In genomic region chr4:77751764-77752163, GRCh38 we compare ENCODE assay signal across 26 cellular contexts.
A peak's percentile ranks its signal among the peaks of the same experiment; 100 is the strongest.
DNase-seq lines count a peak whose midpoint lies in the region; ATAC-seq and TF ChIP-seq lines count a peak whose summit lies in the region.
"Had no signal": no experiment of that assay in that cellular context is flagged by ENCODE, and none has a peak within 500 bp of the region (broad histone marks: within the 10 kb centered on the region; RNA-seq: fewer than 3 reads in every experiment).

No MANE protein-coding gene starts in this region.

- no peak overlapping the region for H3K27ac ChIP-seq in HEK293 (ENCODE audit: extremely low read depth, low read depth, low read length)
- H3K27ac ChIP-seq: A549; BLaER1 treated with 17β-estradiol and CSF1 and Interleukin-3, amounts not matched to agents 10 nM and 100 nM had no signal

- intact Hi-C loops in natural killer cell (cut with micrococcal nuclease) = no loop called here

- DNase-seq in activated T-cell treated with anti-CD3 and anti-CD28 coated beads, Interleukin-2, amount 50 U/mL, for 72 hours = no peak
- no peak for DNase-seq in activated T-cell treated with anti-CD3 and anti-CD28 coated beads, Interleukin-2, amount 50 U/mL, for 4 hours
- no peak for DNase-seq in central memory CD8-positive, alpha-beta T cell (ENCODE audit: low spot score in 2 of 2)
- DNase-seq in natural killer cell = no peak
- DNase-seq in globus pallidus (ENCODE audit: low spot score) = no peak
- DNase-seq: 8988T; ACHN; AML-193; BE2C; CD4-positive, alpha-beta T cell; CD8-positive, alpha-beta memory T cell; DMS 273 treated with DMSO at 0.1 percent for 48 hours; DMS79; EL; GDM1; H9; HFFc6 had no signal

- TF ChIP-seq CTCF in HEK293 (tag by site-specific recombination; IDR thresholded peaks at IDR 0.05) = no peak
- no peak for TF ChIP-seq CTCF in natural killer cell (IDR thresholded peaks at IDR 0.05)

- ATAC-seq in activated T-cell treated with anti-CD3 and anti-CD28 coated beads, Interleukin-2, amount 50 U/mL, for 72 hours (replicated peaks in 1 of 2) = no peak
- no peak for ATAC-seq in activated T-cell treated with anti-CD3 and anti-CD28 coated beads, Interleukin-2, amount 50 U/mL, for 4 hours
- no peak for ATAC-seq in central memory CD8-positive, alpha-beta T cell (replicated peaks; ENCODE audit: extremely low read depth, poor library complexity, severe bottlenecking)
- ATAC-seq in natural killer cell (no peak), esophagus mucosa (no peak), GM19351 (IDR thresholded peaks at IDR 0.05; ENCODE audit: unreplicated experiment) (no peak)
- ATAC-seq: A549, GM12878, GM23338, HCT116 had no signal

- H3K4me3 Mint-ChIP-seq in activated T-cell treated with anti-CD3 and anti-CD28 coated beads, Interleukin-2, amount 50 U/mL, for 72 hours = no peak overlapping the region
- no peak overlapping the region for H3K4me3 Mint-ChIP-seq in activated T-cell treated with anti-CD3 and anti-CD28 coated beads, Interleukin-2, amount 50 U/mL, for 4 hours
- no peak overlapping the region for H3K4me3 Mint-ChIP-seq in central memory CD8-positive, alpha-beta T cell
- no peak overlapping the region for H3K4me3 Mint-ChIP-seq in natural killer cell
- H3K4me3 Mint-ChIP-seq: CD14-positive monocyte; CD4-positive, alpha-beta T cell; GM23338; H9; HFFc6 had no signal

- peaks cover 18% of the 10 kb centered on the region for H3K4me1 Mint-ChIP-seq in activated T-cell treated with anti-CD3 and anti-CD28 coated beads, Interleukin-2, amount 50 U/mL, for 72 hours (ENCODE audit: low read depth)
- H3K4me1 Mint-ChIP-seq in activated T-cell treated with anti-CD3 and anti-CD28 coated beads, Interleukin-2, amount 50 U/mL, for 4 hours (ENCODE audit: low read depth) = peaks cover 16% of the 10 kb centered on the region
- H3K4me1 Mint-ChIP-seq in central memory CD8-positive, alpha-beta T cell = peaks cover 38% of the 10 kb centered on the region
- H3K4me1 Mint-ChIP-seq in natural killer cell = peaks cover 33 to 41% of the 10 kb centered on the region in 2 donors
- H3K4me1 Mint-ChIP-seq: CD14-positive monocyte, GM23338, H9 had no signal

- H3K27ac Mint-ChIP-seq in activated T-cell treated with anti-CD3 and anti-CD28 coated beads, Interleukin-2, amount 50 U/mL, for 72 hours = peak overlapping the region; percentile 50
- H3K27ac Mint-ChIP-seq in central memory CD8-positive, alpha-beta T cell (ENCODE audit: low read depth) = peak overlapping the region; percentile 36
- peak overlapping the region; percentile 58 to 65 for H3K27ac Mint-ChIP-seq in natural killer cell
- H3K27ac Mint-ChIP-seq: CD14-positive monocyte; CD4-positive, alpha-beta T cell; GM23338; H9; HFFc6 had no signal

- peaks cover 0 to 15% of the 10 kb centered on the region in 2 experiments; a peak in 2 of 3 replicates for H3K36me3 ChIP-seq in HEK293 (ENCODE audit: control insufficient read depth in 2 of 2, insufficient read depth in 1 of 2, low read length in 2 of 2)

- H3K4me1 ChIP-seq in HEK293 (ENCODE audit: control insufficient read depth, insufficient read depth, low read length) = no peaks in the 10 kb centered on the region
- H3K4me1 ChIP-seq: A549; BE2C; BLaER1 treated with 17β-estradiol and CSF1 and Interleukin-3, amounts not matched to agents 10 nM and 100 nM had no signal

- no peaks in the 10 kb centered on the region for H3K9me3 ChIP-seq in HEK293 (ENCODE audit: control insufficient read depth, insufficient read depth, low read depth, low read length)
- H3K9me3 ChIP-seq: A549, BE2C had no signal

- CTCF ChIA-PET in HEK293 (lab: Yijun Ruan, JAX) = no interaction called here

- POLR2A ChIA-PET in HEK293 (lab: Yijun Ruan, JAX) = no interaction called here

- peaks cover 1 to 7% of the 10 kb centered on the region in 2 donors for H3K9me3 Mint-ChIP-seq in activated T-cell treated with anti-CD3 and anti-CD28 coated beads, Interleukin-2, amount 50 U/mL, for 72 hours
- peaks cover 11% of the 10 kb centered on the region for H3K9me3 Mint-ChIP-seq in activated T-cell treated with anti-CD3 and anti-CD28 coated beads, Interleukin-2, amount 50 U/mL, for 4 hours
- H3K9me3 Mint-ChIP-seq in central memory CD8-positive, alpha-beta T cell = no peaks in the 10 kb centered on the region
- H3K9me3 Mint-ChIP-seq in natural killer cell = peaks cover 0 to 3% of the 10 kb centered on the region in 2 donors
- H3K9me3 Mint-ChIP-seq: GM23338, HFFc6 had no signal

- no peaks in the 10 kb centered on the region for H3K27me3 Mint-ChIP-seq in activated T-cell treated with anti-CD3 and anti-CD28 coated beads, Interleukin-2, amount 50 U/mL, for 72 hours (ENCODE audit: low read depth)
- no peaks in the 10 kb centered on the region for H3K27me3 Mint-ChIP-seq in activated T-cell treated with anti-CD3 and anti-CD28 coated beads, Interleukin-2, amount 50 U/mL, for 4 hours (ENCODE audit: low read depth)
- no peaks in the 10 kb centered on the region for H3K27me3 Mint-ChIP-seq in central memory CD8-positive, alpha-beta T cell
- no peaks in the 10 kb centered on the region for H3K27me3 Mint-ChIP-seq in natural killer cell (ENCODE audit: low read depth in 2 of 2)
- H3K27me3 Mint-ChIP-seq: CD4-positive, alpha-beta T cell; CD8-positive, alpha-beta memory T cell had no signal

- H3K4me3 ChIP-seq in HEK293 (ENCODE audit: low read depth, low read length) = no peak overlapping the region
- H3K4me3 ChIP-seq: A549; BLaER1 treated with 17β-estradiol and CSF1 and Interleukin-3, amounts not matched to agents 10 nM and 100 nM; GM12878; GM23338 had no signal

- H3K36me3 Mint-ChIP-seq in activated T-cell treated with anti-CD3 and anti-CD28 coated beads, Interleukin-2, amount 50 U/mL, for 72 hours (ENCODE audit: insufficient read depth in 2 of 2) = peaks cover 9 to 61% of the 10 kb centered on the region in 2 donors
- H3K36me3 Mint-ChIP-seq in activated T-cell treated with anti-CD3 and anti-CD28 coated beads, Interleukin-2, amount 50 U/mL, for 4 hours (ENCODE audit: insufficient read depth) = peaks cover 51% of the 10 kb centered on the region
- H3K36me3 Mint-ChIP-seq in central memory CD8-positive, alpha-beta T cell (ENCODE audit: insufficient read depth) = peaks cover 42% of the 10 kb centered on the region
- no peaks in the 10 kb centered on the region for H3K36me3 Mint-ChIP-seq in natural killer cell

TF ChIP-seq in HEK293, 187 proteins besides CTCF, POLR2A, EP300 and RAD21:
- TF ChIP-seq ZNF121 (tag by site-specific recombination; IDR thresholded peaks at IDR 0.05) (peak; percentile 55; the same call in 1 of the 2 replicates), ZNF785 (tag by site-specific recombination; IDR thresholded peaks at IDR 0.05) (no peak)
